Comparison of ENCODE assay signal across 11 cellular contexts in the genomic region with DNA sequence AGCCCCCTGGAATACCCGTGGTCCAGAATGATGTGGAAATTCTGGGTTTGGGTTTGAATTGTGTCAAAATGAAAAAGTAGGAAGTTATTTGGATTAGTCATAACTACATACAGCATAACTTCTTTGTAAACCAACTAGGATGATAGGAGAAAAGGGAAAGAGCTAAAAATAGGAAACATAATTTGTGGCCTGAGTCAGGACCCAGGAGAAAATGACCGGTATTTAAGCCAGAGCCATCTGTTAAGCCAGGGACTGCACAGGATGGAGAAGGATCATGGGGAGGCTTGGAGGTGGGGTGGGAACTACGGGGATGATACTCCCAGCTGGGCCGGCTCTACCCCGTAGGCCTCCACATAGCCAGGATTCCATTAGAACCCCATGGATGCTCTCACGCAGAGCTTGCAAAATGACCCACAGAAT.
A peak's percentile ranks its signal among the peaks of the same experiment; 100 is the strongest.
DNase-seq lines count a peak whose midpoint lies in the region; TF ChIP-seq lines count a peak whose summit lies in the region.
"Had no signal": no experiment of that assay in that cellular context is flagged by ENCODE, and none has a peak within 500 bp of the region (broad histone marks: within the 10 kb centered on the region; RNA-seq: fewer than 3 reads in every experiment).

No MANE protein-coding gene starts in this region.

- H4K91ac ChIP-seq in trophoblast cell (ENCODE audit: low read depth, low read length) = peak overlapping the region; percentile 41

- peak overlapping the region; percentile 7 for H3K14ac ChIP-seq in trophoblast cell (ENCODE audit: low read length)

- intact Hi-C loops in head of caudate nucleus (cut with DNase I) = no loop called here

- H2BK120ac ChIP-seq in trophoblast cell (ENCODE audit: insufficient read depth, low read length, poor library complexity) = peak overlapping the region; percentile 59

- H3K36me3 ChIP-seq in BLaER1 treated with 17β-estradiol and CSF1 and Interleukin-3, amounts not matched to agents 10 nM and 100 nM = peaks cover 0 to 7% (median 0%) of the 10 kb centered on the region in 11 experiments; a peak in 2 of 22 replicates
- peaks cover 24 to 41% of the 10 kb centered on the region in 2 experiments for H3K36me3 ChIP-seq in trophoblast cell (ENCODE audit: control insufficient read depth in 1 of 2, insufficient read depth in 2 of 2, low read length in 2 of 2)
- H3K36me3 ChIP-seq: neutrophil had no signal

- H3K27me3 ChIP-seq in BLaER1 treated with 17β-estradiol and CSF1 and Interleukin-3, amounts not matched to agents 10 nM and 100 nM = no peaks in the 10 kb centered on the region
- H3K27me3 ChIP-seq in trophoblast cell (ENCODE audit: insufficient read depth, low read length) = no peaks in the 10 kb centered on the region
- H3K27me3 ChIP-seq: neutrophil had no signal

- no CpG with 5 or more reads among the region's 6 CpGs for WGBS in trophoblast cell (ENCODE audit: extremely low coverage, insufficient coverage, insufficient read length)

- CTCF ChIA-PET in HEK293T (lab: Yijun Ruan, JAX) = interaction anchor here (1.1 kb wide), 1 partner anchor 88 kb away, joined by 4 read pairs; no protein-coding TSS in a partner anchor

- H2BK5ac ChIP-seq in trophoblast cell (ENCODE audit: low read depth, low read length, poor library complexity) = peak overlapping the region; percentile 78

- H3K27ac ChIP-seq in BLaER1 treated with 17β-estradiol and CSF1 and Interleukin-3, amounts not matched to agents 10 nM and 100 nM = peak overlapping the region in 3 of 11 experiments; percentile 22 to 54 (median 44); a peak in 5 of 22 replicates
- H3K27ac ChIP-seq in epithelial cell of prostate (peak overlapping the region; percentile 98), trophoblast cell (ENCODE audit: low read depth, low read length) (peak overlapping the region; percentile 72)
- H3K27ac ChIP-seq: neutrophil had no signal

- no peak overlapping the region for H3K9ac ChIP-seq in BLaER1 treated with 17β-estradiol and CSF1 and Interleukin-3, amounts not matched to agents 10 nM and 100 nM
- no peak overlapping the region for H3K9ac ChIP-seq in trophoblast cell (ENCODE audit: low read length)

- DNase-seq in NCI-H69 (lab: John Stamatoyannopoulos, UW) (peak; percentile 48), epithelial cell of prostate (ENCODE audit: low read depth, low spot score) (no peak), trophoblast cell (peak; percentile 42 to 83), mesenteric fat pad (ENCODE audit: low spot score) (no peak), HEK293T (ENCODE audit: extremely low spot score) (no peak), head of caudate nucleus (no peak), NCI-H1092 (lab: John Stamatoyannopoulos, UW) (no peak)
- DNase-seq: NCI-H1436, T-cell had no signal

- H3K79me2 ChIP-seq in trophoblast cell (ENCODE audit: control insufficient read depth, insufficient read depth, low read length, poor library complexity) = no peaks in the 10 kb centered on the region

- no peaks in the 10 kb centered on the region for H3K9me3 ChIP-seq in BLaER1 treated with 17β-estradiol and CSF1 and Interleukin-3, amounts not matched to agents 10 nM and 100 nM (replicated peaks in 1 of 11)
- no peaks in the 10 kb centered on the region for H3K9me3 ChIP-seq in trophoblast cell (ENCODE audit: insufficient read depth, low read depth, low read length)
- H3K9me3 ChIP-seq: neutrophil had no signal

- POLR2A ChIA-PET in HEK293T (lab: Yijun Ruan, JAX) = interaction anchor here (1.1 kb wide), 1 partner anchor 53 kb away, joined by 3 read pairs; no protein-coding TSS in a partner anchor

- no peak overlapping the region for H3K4ac ChIP-seq in trophoblast cell (ENCODE audit: low read depth, low read length)

- H2AFZ ChIP-seq in trophoblast cell (ENCODE audit: insufficient read depth, low read length, poor library complexity) = no peak overlapping the region

- peak overlapping the region; percentile 32 for H4K8ac ChIP-seq in trophoblast cell (ENCODE audit: low read depth, low read length)

- peaks cover 15 to 86% (median 53%) of the 10 kb centered on the region in 10 experiments for H3K4me1 ChIP-seq in BLaER1 treated with 17β-estradiol and CSF1 and Interleukin-3, amounts not matched to agents 10 nM and 100 nM
- peaks cover 11 to 12% of the 10 kb centered on the region in 2 experiments for H3K4me1 ChIP-seq in trophoblast cell (ENCODE audit: control insufficient read depth in 1 of 2, insufficient read depth in 2 of 2, low read length in 2 of 2)

- H4K12ac ChIP-seq in trophoblast cell (ENCODE audit: low read depth, low read length) = no peak overlapping the region

- H3K23ac ChIP-seq in trophoblast cell (ENCODE audit: low read length) = no peak overlapping the region

- H2AK5ac ChIP-seq in trophoblast cell (ENCODE audit: low read length) = no peak overlapping the region

- peak overlapping the region; percentile 39 for H2BK12ac ChIP-seq in trophoblast cell (ENCODE audit: low read length)

- H3K79me1 ChIP-seq in trophoblast cell (ENCODE audit: low read length) = peaks cover 10% of the 10 kb centered on the region

- no peak overlapping the region for H3K4me3 ChIP-seq in BLaER1 treated with 17β-estradiol and CSF1 and Interleukin-3, amounts not matched to agents 10 nM and 100 nM
- no peak overlapping the region for H3K4me3 ChIP-seq in trophoblast cell (ENCODE audit: low read depth, low read length)

- peak overlapping the region in 7 of 11 experiments; percentile 14 to 78 (median 73); a peak in 11 of 22 replicates for H3K4me2 ChIP-seq in BLaER1 treated with 17β-estradiol and CSF1 and Interleukin-3, amounts not matched to agents 10 nM and 100 nM
- peak overlapping the region; percentile 15 for H3K4me2 ChIP-seq in trophoblast cell (ENCODE audit: low read length)

- H4K20me1 ChIP-seq in BLaER1 treated with 17β-estradiol and CSF1 and Interleukin-3, amounts not matched to agents 10 nM and 100 nM = no peaks in the 10 kb centered on the region

- H3K18ac ChIP-seq in trophoblast cell (ENCODE audit: low read length) = no peak overlapping the region

TF ChIP-seq in HEK293T, 16 proteins besides CTCF, POLR2A, EP300 and RAD21:
- TF ChIP-seq FOXA1 (IDR thresholded peaks at IDR 0.05) (no peak), HDGF (IDR thresholded peaks at IDR 0.05; ENCODE audit: borderline replicate concordance) (no peak), SUZ12 (IDR thresholded peaks at IDR 0.05) (no peak), PKNOX1 (IDR thresholded peaks at IDR 0.05) (no peak), SP1 (IDR thresholded peaks at IDR 0.05) (no peak), FOXK2 (IDR thresholded peaks at IDR 0.05) (no peak), CTBP1 (IDR thresholded peaks at IDR 0.05; ENCODE audit: borderline replicate concordance) (no peak), NFRKB (IDR thresholded peaks at IDR 0.05) (no peak), BHLHE40 (IDR thresholded peaks at IDR 0.05; ENCODE audit: borderline replicate concordance) (no peak), ARNT (IDR thresholded peaks at IDR 0.05) (no peak), TARDBP (IDR thresholded peaks at IDR 0.05) (no peak), FOXM1 (IDR thresholded peaks at IDR 0.05; ENCODE audit: borderline replicate concordance) (no peak), L3MBTL2 (conservative IDR thresholded peaks at IDR 0.05) (no peak)

Comparison
In these comparisons a context has a peak if more than half of its experiments do, and no peak if none do; other contexts are left out.
1. DNase-seq: peak in NCI-H69 (single experiment) and trophoblast cell (2 of 2); none in epithelial cell of prostate (single experiment), mesenteric fat pad (single experiment), HEK293T (single experiment), head of caudate nucleus (0 of 42) and NCI-H1092 (single experiment).